Comparison of ENCODE assay signal across 8 cellular contexts in genomic region chr3:71063768-71064287, GRCh38.
A peak's percentile ranks its signal among the peaks of the same experiment; 100 is the strongest.
DNase-seq lines count a peak whose midpoint lies in the region; ATAC-seq and TF ChIP-seq lines count a peak whose summit lies in the region.

No MANE protein-coding gene starts in this region.

- H3K9me3 ChIP-seq in IMR-90 (ENCODE audit: control insufficient read depth, insufficient read depth, low read length) (no peaks in the 10 kb centered on the region), mucosa of stomach (ENCODE audit: control insufficient read depth, low read length) (no peaks in the 10 kb centered on the region)

- peaks cover 18% of the 10 kb centered on the region for H3K36me3 Mint-ChIP-seq in activated CD4-positive, alpha-beta memory T cell treated with anti-CD3 and anti-CD28 coated beads, Interleukin-2, amount 10 ng/mL, durations not matched to agents 7 days and 5 days (ENCODE audit: low read depth)

- H3K9ac ChIP-seq in IMR-90 (ENCODE audit: low read depth, low read length) (peak overlapping the region; percentile 82), mucosa of stomach (ENCODE audit: low read length) (peak overlapping the region; percentile 85)

- H2BK15ac ChIP-seq in IMR-90 (ENCODE audit: low read depth, low read length), result peak overlapping the region; percentile 86

- in situ Hi-C loops in IMR-90 (cut with MboI; ENCODE audit: low sequenced_read_pairs), result no loop called here

- H3K9me3 Mint-ChIP-seq in activated CD4-positive, alpha-beta memory T cell treated with anti-CD3 and anti-CD28 coated beads, Interleukin-2, amount 10 ng/mL, durations not matched to agents 7 days and 5 days, result no peaks in the 10 kb centered on the region

- POLR2A ChIA-PET in IMR-90 (lab: Charles Lee; ENCODE audit: unreplicated experiment), result no interaction called here
- POLR2A ChIA-PET in activated CD4-positive, alpha-beta memory T cell treated with anti-CD3 and anti-CD28 coated beads, Interleukin-2, amount 10 ng/mL, durations not matched to agents 7 days and 5 days (lab: Charles Lee), result interaction anchor here (0.6 to 6.9 kb wide), 24 partner anchors 7 to 520 kb away, joined by 3 to 78 read pairs (median 4); partner anchors contain the start of gene FOXP1

- H4K20me1 ChIP-seq in IMR-90 (ENCODE audit: insufficient read depth, low read length), result peaks cover 16% of the 10 kb centered on the region; the same call in 1 of the 2 replicates

- TF ChIP-seq RAD21 in IMR-90 (IDR thresholded peaks at IDR 0.05; ENCODE audit: low read length), result no peak

- peak overlapping the region; percentile 94 for H2BK120ac ChIP-seq in IMR-90 (ENCODE audit: low read depth, low read length)

- no peaks in the 10 kb centered on the region for H3K36me3 ChIP-seq in IMR-90 (ENCODE audit: control insufficient read depth, insufficient read depth, low read length)
- H3K36me3 ChIP-seq in mucosa of stomach (ENCODE audit: control insufficient read depth, insufficient read depth, low read length), result no peaks in the 10 kb centered on the region

- H3K9me1 ChIP-seq in IMR-90 (ENCODE audit: insufficient read depth, low read length), result peaks cover 15% of the 10 kb centered on the region

- peak overlapping the region; percentile 81 for H4K91ac ChIP-seq in IMR-90 (ENCODE audit: insufficient read depth, low read depth, low read length)

- intact Hi-C loops in IMR-90 (cut with micrococcal nuclease), result loop anchor here (1.0 to 5.0 kb wide), 9 partner anchors 38 to 523 kb away; no protein-coding TSS in a partner anchor

- H3K18ac ChIP-seq in IMR-90 (ENCODE audit: low read depth, low read length), result peak overlapping the region; percentile 52

- ATAC-seq in IMR-90 (ENCODE audit: low read depth) (peak; percentile 6), GM19324 (IDR thresholded peaks at IDR 0.05; ENCODE audit: low FRiP score, unreplicated experiment) (no peak), HG03108 (IDR thresholded peaks at IDR 0.05; ENCODE audit: unreplicated experiment) (no peak)

- dilution Hi-C loops in IMR-90 (cut with HindIII; ENCODE audit: low sequenced_read_pairs, unreplicated experiment), result no loop called here

- peak; percentile 47 for DNase-seq in Daoy (ENCODE audit: low read depth)
- DNase-seq in IMR-90, result peak; percentile 45
- DNase-seq in activated CD4-positive, alpha-beta memory T cell treated with anti-CD3 and anti-CD28 coated beads, Interleukin-2, amount 10 ng/mL, durations not matched to agents 7 days and 5 days, result peak; percentile 35
- no peak for DNase-seq in epithelial cell of proximal tubule (ENCODE audit: low read depth)

- no peak for TF ChIP-seq CTCF in IMR-90 (conservative IDR thresholded peaks at IDR 0.05; ENCODE audit: low read depth, low read length)
- TF ChIP-seq CTCF in epithelial cell of proximal tubule (conservative IDR thresholded peaks at IDR 0.05; ENCODE audit: low read depth, low read length), result no peak

- peak overlapping the region; percentile 91 for H3K23ac ChIP-seq in IMR-90 (ENCODE audit: low read depth, low read length)

- CTCF ChIA-PET in IMR-90 (lab: Yijun Ruan, JAX), result no interaction called here
- CTCF ChIA-PET in activated CD4-positive, alpha-beta memory T cell treated with anti-CD3 and anti-CD28 coated beads, Interleukin-2, amount 10 ng/mL, durations not matched to agents 7 days and 5 days (lab: Charles Lee), result interaction anchor here (0.6 to 1.6 kb wide), 7 partner anchors 9 to 238 kb away, joined by 3 to 5 read pairs (median 4); no protein-coding TSS in a partner anchor

- no CpG with 5 or more reads among the region's 13 CpGs for WGBS in IMR-90 (ENCODE audit: extremely low coverage in 2 of 2, insufficient read length in 1 of 2), 2 experiments

- peak overlapping the region; percentile 98 for H3K56ac ChIP-seq in IMR-90 (ENCODE audit: extremely low read depth, insufficient read depth, low read length)

- peaks cover 10 to 61% of the 10 kb centered on the region in 2 experiments; a peak in 2 of 4 replicates for H3K79me1 ChIP-seq in IMR-90 (ENCODE audit: low read depth in 1 of 2, low read length in 2 of 2)

- H4K5ac ChIP-seq in IMR-90 (ENCODE audit: low read depth, low read length), result peak overlapping the region; percentile 87

- H3K4ac ChIP-seq in IMR-90 (ENCODE audit: low read depth, low read length), result peak overlapping the region; percentile 93

- H3K27me3 Mint-ChIP-seq in activated CD4-positive, alpha-beta memory T cell treated with anti-CD3 and anti-CD28 coated beads, Interleukin-2, amount 10 ng/mL, durations not matched to agents 7 days and 5 days, result no peaks in the 10 kb centered on the region

- peaks cover 59% of the 10 kb centered on the region for H3K4me1 Mint-ChIP-seq in activated CD4-positive, alpha-beta memory T cell treated with anti-CD3 and anti-CD28 coated beads, Interleukin-2, amount 10 ng/mL, durations not matched to agents 7 days and 5 days

- no peak overlapping the region for H3K4me3 Mint-ChIP-seq in activated CD4-positive, alpha-beta memory T cell treated with anti-CD3 and anti-CD28 coated beads, Interleukin-2, amount 10 ng/mL, durations not matched to agents 7 days and 5 days

- H2AK5ac ChIP-seq in IMR-90 (ENCODE audit: low read depth, low read length), result peak overlapping the region; percentile 89

- H3K4me1 ChIP-seq in IMR-90 (ENCODE audit: control insufficient read depth, insufficient read depth, low read length) (peaks cover 11% of the 10 kb centered on the region), mucosa of stomach (ENCODE audit: control insufficient read depth, insufficient read depth, low read length) (peaks cover 43% of the 10 kb centered on the region)

- no peak overlapping the region for H3K27ac Mint-ChIP-seq in activated CD4-positive, alpha-beta memory T cell treated with anti-CD3 and anti-CD28 coated beads, Interleukin-2, amount 10 ng/mL, durations not matched to agents 7 days and 5 days

- H2BK20ac ChIP-seq in IMR-90 (ENCODE audit: low read depth, low read length), result peak overlapping the region; percentile 63

- TF ChIP-seq POLR2A in IMR-90 (IDR thresholded peaks at IDR 0.05; ENCODE audit: low read depth, low read length), result peak; percentile 42; the same call in 1 of the 2 replicates

- H3K27me3 ChIP-seq in IMR-90 (ENCODE audit: control insufficient read depth, insufficient read depth, low read length), result no peaks in the 10 kb centered on the region
- H3K27me3 ChIP-seq in mucosa of stomach (ENCODE audit: control insufficient read depth, insufficient read depth, low read length), result no peaks in the 10 kb centered on the region

- peak overlapping the region; percentile 78 for H2AFZ ChIP-seq in IMR-90 (replicated peaks; ENCODE audit: low read length, poor library complexity)

- peak overlapping the region; percentile 72 to 94 for H4K8ac ChIP-seq in IMR-90 (ENCODE audit: low read depth in 2 of 2, low read length in 2 of 2)

- H3K4me3 ChIP-seq in IMR-90 (ENCODE audit: insufficient read depth, low read depth, low read length), result peak overlapping the region; percentile 57
- peak overlapping the region; percentile 69 for H3K4me3 ChIP-seq in epithelial cell of proximal tubule (ENCODE audit: low read depth, low read length)
- peak overlapping the region; percentile 85 for H3K4me3 ChIP-seq in mucosa of stomach (ENCODE audit: low read length)

- H2AK9ac ChIP-seq in IMR-90 (replicated peaks; ENCODE audit: low read depth, low read length, poor library complexity), result peak overlapping the region; percentile 98

- peak overlapping the region; percentile 94 for H3K27ac ChIP-seq in IMR-90 (ENCODE audit: insufficient read depth, low read length)
- H3K27ac ChIP-seq in temporal lobe (ENCODE audit: low read depth, low read length), result peak overlapping the region; percentile 80

- peak overlapping the region; percentile 83 for H3K4me2 ChIP-seq in IMR-90 (ENCODE audit: low read depth, low read length)

- peak overlapping the region; percentile 98 for H2BK5ac ChIP-seq in IMR-90 (ENCODE audit: low read depth, low read length, poor library complexity, severe bottlenecking)

- H3K14ac ChIP-seq in IMR-90 (replicated peaks; ENCODE audit: low read depth, low read length), result peak overlapping the region; percentile 88

- BruUV-seq in IMR-90 (replicated peaks; lab: Mats Ljungman, UMichigan), result TSS peak; percentile 63

TF ChIP-seq in IMR-90, 13 proteins besides CTCF, POLR2A, EP300 and RAD21:
- TF ChIP-seq CHD1 (IDR thresholded peaks at IDR 0.05; ENCODE audit: low read depth, low read length) (peak; percentile 45; the same call in 1 of the 2 replicates), MXI1 (IDR thresholded peaks at IDR 0.05; ENCODE audit: borderline replicate concordance, low read depth, low read length) (peak; percentile 16; the same call in 1 of the 2 replicates), CEBPB (IDR thresholded peaks at IDR 0.05; ENCODE audit: low read depth, low read length) (no peak)
